ENCODE assay signal across 26 cellular contexts in genomic region chr2:193566276-193566675, GRCh38.
"Had no signal": no experiment of that assay in that cellular context is flagged by ENCODE, and none has a peak within 500 bp of the region (broad histone marks: within the 10 kb centered on the region; RNA-seq: fewer than 3 reads in every experiment).

No MANE protein-coding gene starts in this region.

- H3K27ac Mint-ChIP-seq: activated naive CD4-positive, alpha-beta T cell treated with anti-CD3 and anti-CD28 coated beads, Interleukin-2, amount 50 U/mL, for 24 hours; effector memory CD8-positive, alpha-beta T cell; naive thymus-derived CD8-positive, alpha-beta T cell; neural progenitor cell; T-helper 2 cell treated with Interferon-gamma antibody and Interleukin-4, amounts not matched to agents 5 μg/mL and 100 μg/mL, for 36 hours had no signal

- H3K4me1 ChIP-seq: ascending aorta, left lung, neural progenitor cell, right lobe of liver, stomach, transverse colon had no signal

- H3K4me1 Mint-ChIP-seq: activated naive CD4-positive, alpha-beta T cell treated with anti-CD3 and anti-CD28 coated beads, Interleukin-2, amount 50 U/mL, for 24 hours; naive thymus-derived CD8-positive, alpha-beta T cell; neural progenitor cell had no signal

- H3K36me3 ChIP-seq: ascending aorta, left lung, neural progenitor cell, right lobe of liver, stomach, transverse colon, WERI-Rb-1 had no signal

- H3K27me3 Mint-ChIP-seq: activated naive CD4-positive, alpha-beta T cell treated with anti-CD3 and anti-CD28 coated beads, Interleukin-2, amount 50 U/mL, for 24 hours; effector memory CD8-positive, alpha-beta T cell; naive thymus-derived CD8-positive, alpha-beta T cell had no signal

- H3K27me3 ChIP-seq: ascending aorta, dorsolateral prefrontal cortex, left lung, neural progenitor cell, right lobe of liver, stomach, transverse colon had no signal

- FAIRE-seq: colon, endothelial cell of umbilical vein, urothelium cell line had no signal

- H3K9me3 Mint-ChIP-seq: activated naive CD4-positive, alpha-beta T cell treated with anti-CD3 and anti-CD28 coated beads, Interleukin-2, amount 50 U/mL, for 24 hours; neural progenitor cell; T-helper 2 cell treated with Interferon-gamma antibody and Interleukin-4, amounts not matched to agents 5 μg/mL and 100 μg/mL, for 36 hours had no signal

- H3K4me3 ChIP-seq: ascending aorta, dorsolateral prefrontal cortex, left lung, lung, neural progenitor cell, right lobe of liver, skin epidermis, stomach, transverse colon had no signal

- H3K9ac ChIP-seq: neural progenitor cell had no signal

- H3K4me3 Mint-ChIP-seq: activated naive CD4-positive, alpha-beta T cell treated with anti-CD3 and anti-CD28 coated beads, Interleukin-2, amount 50 U/mL, for 24 hours; effector memory CD8-positive, alpha-beta T cell; naive thymus-derived CD8-positive, alpha-beta T cell; neural progenitor cell; T-helper 2 cell treated with Interferon-gamma antibody and Interleukin-4, amounts not matched to agents 5 μg/mL and 100 μg/mL, for 36 hours had no signal

- H3K27ac ChIP-seq: ascending aorta, dorsolateral prefrontal cortex, left lung, neural progenitor cell, right lobe of liver, skin epidermis, stomach, transverse colon, WERI-Rb-1 had no signal

- H3K4me2 ChIP-seq: neural progenitor cell had no signal

- H2AFZ ChIP-seq: neural progenitor cell had no signal

- H3K36me3 Mint-ChIP-seq: activated naive CD4-positive, alpha-beta T cell treated with anti-CD3 and anti-CD28 coated beads, Interleukin-2, amount 50 U/mL, for 24 hours; naive thymus-derived CD8-positive, alpha-beta T cell; neural progenitor cell had no signal

- H3K9me3 ChIP-seq: ascending aorta, right lobe of liver, stomach, transverse colon had no signal

- DNase-seq: activated CD4-positive, alpha-beta T cell treated with anti-CD3 and anti-CD28 coated beads, Interleukin-2, amount 50 U/mL, for 1 hour; activated CD4-positive, CD25-positive, alpha-beta regulatory T cell treated with anti-CD3 and anti-CD28 coated beads, Interleukin-2, amount 50 U/mL, for 72 hours; activated gamma-delta T cell treated with Interleukin-2 at 50 U/mL for 16 hours; activated T-cell treated with anti-CD3 and anti-CD28 coated beads, Interleukin-2, amount 50 U/mL, for 1 hour; central memory CD4-positive, alpha-beta T cell; dorsolateral prefrontal cortex; effector memory CD8-positive, alpha-beta T cell; foreskin melanocyte; kidney glomerular epithelial cell; left lung; naive thymus-derived CD8-positive, alpha-beta T cell; posterior cingulate gyrus; right lobe of liver; stimulated activated CD4-positive, alpha-beta T cell treated with anti-CD3 and anti-CD28 coated beads, Interleukin-1b, Interleukin-23, amount 100 ng/mL, for 48 hours; stomach; transverse colon; WERI-Rb-1 had no signal
